Comparison of ENCODE assay signal across 22 cellular contexts in the genomic region with DNA sequence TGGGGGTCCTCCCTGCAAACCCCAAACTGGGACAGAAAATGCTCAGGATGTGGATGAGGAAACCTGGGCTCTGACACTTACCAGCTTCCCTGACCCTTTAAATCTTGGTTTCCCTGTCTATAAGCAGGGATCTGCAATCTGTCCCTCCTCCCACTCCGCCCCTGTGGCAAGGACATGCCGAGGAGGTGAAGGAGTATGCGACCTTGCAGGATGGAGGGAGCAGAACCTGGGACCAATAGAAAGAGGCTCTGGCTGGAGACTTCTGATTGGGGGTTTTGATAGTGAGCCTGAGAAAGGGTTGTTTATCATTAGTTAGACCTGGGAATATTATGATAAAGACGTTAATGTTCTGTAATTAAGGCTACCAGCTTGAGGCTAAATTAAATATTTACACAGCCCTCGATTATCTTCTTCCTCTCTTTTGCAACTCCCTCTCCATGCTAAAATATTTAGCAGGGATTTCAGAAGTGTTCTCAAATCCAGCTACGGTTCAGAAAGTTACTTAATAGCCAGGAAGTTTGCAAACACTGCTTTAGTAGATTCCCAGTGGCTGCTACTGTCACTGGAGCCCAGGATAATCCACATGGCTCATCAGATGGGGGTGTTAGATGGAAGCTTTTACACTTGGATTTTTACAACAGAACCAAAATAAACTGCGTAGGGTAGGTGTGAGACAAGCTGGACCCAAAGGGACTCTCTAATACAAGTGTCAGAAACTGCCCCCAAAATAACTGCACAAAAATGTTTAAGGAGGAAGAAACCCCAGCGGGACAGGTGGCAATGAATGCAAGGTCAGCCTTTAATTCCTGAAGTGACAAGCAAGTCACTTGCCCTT. TPM values are rescaled to one million over a fixed set of nuclear protein-coding genes. Genes with fewer than 3 reads are reported as not detected.
DNase-seq lines count a peak whose midpoint lies in the region; ATAC-seq, FAIRE-seq and TF ChIP-seq lines count a peak whose summit lies in the region.
"Had no signal": no experiment of that assay in that cellular context is flagged by ENCODE, and none has a peak within 500 bp of the region (broad histone marks: within the 10 kb centered on the region; RNA-seq: fewer than 3 reads in every experiment).

No MANE protein-coding gene starts in this region.

- no peak for FAIRE-seq in urothelium cell line (lab: Jason Lieb, UNC)
- FAIRE-seq: GM19239 had no signal

- no peaks in the 10 kb centered on the region for H3K4me1 Mint-ChIP-seq in MCF 10A (ENCODE audit: insufficient read depth, unreplicated experiment)
- H3K4me1 Mint-ChIP-seq: CD8-positive, alpha-beta memory T cell; central memory CD8-positive, alpha-beta T cell; natural killer cell had no signal

- H3K36me3 ChIP-seq in breast epithelium (no peaks in the 10 kb centered on the region), body of pancreas (replicated peaks in 1 of 2; ENCODE audit: insufficient read depth in 1 of 2, low read depth in 2 of 2) (no peaks in the 10 kb centered on the region), right lobe of liver (no peaks in the 10 kb centered on the region), upper lobe of right lung (no peaks in the 10 kb centered on the region)
- H3K36me3 ChIP-seq: SJSA1 had no signal

- H3K27ac Mint-ChIP-seq in MCF 10A (ENCODE audit: low read depth, unreplicated experiment): no peak overlapping the region
- H3K27ac Mint-ChIP-seq: natural killer cell; stimulated activated naive CD8-positive, alpha-beta T cell treated with anti-CD3 and anti-CD28 coated beads, Interleukin-15, Interleukin-2, amounts not matched to agents 100 ng/mL and 50 ng/mL, for 24 hours had no signal

- no peak overlapping the region for H3K4me3 Mint-ChIP-seq in MCF 10A (ENCODE audit: unreplicated experiment)
- H3K4me3 Mint-ChIP-seq: CD8-positive, alpha-beta memory T cell; central memory CD8-positive, alpha-beta T cell; natural killer cell; stimulated activated naive CD8-positive, alpha-beta T cell treated with anti-CD3 and anti-CD28 coated beads, Interleukin-15, Interleukin-2, amounts not matched to agents 100 ng/mL and 50 ng/mL, for 24 hours had no signal

- H3K4me3 ChIP-seq in breast epithelium (peak overlapping the region in 1 of 3 donors; percentile 43), body of pancreas (no peak overlapping the region), right lobe of liver (no peak overlapping the region), upper lobe of right lung (no peak overlapping the region)
- H3K4me3 ChIP-seq: SJSA1 had no signal

- H3K9me3 ChIP-seq in breast epithelium (no peaks in the 10 kb centered on the region), body of pancreas (no peaks in the 10 kb centered on the region), right lobe of liver (no peaks in the 10 kb centered on the region), upper lobe of right lung (no peaks in the 10 kb centered on the region)
- H3K9me3 ChIP-seq: SJSA1 had no signal

- H3K9me3 Mint-ChIP-seq in MCF 10A (ENCODE audit: unreplicated experiment): no peaks in the 10 kb centered on the region
- H3K9me3 Mint-ChIP-seq: CD8-positive, alpha-beta memory T cell; central memory CD8-positive, alpha-beta T cell; natural killer cell; stimulated activated naive CD8-positive, alpha-beta T cell treated with anti-CD3 and anti-CD28 coated beads, Interleukin-15, Interleukin-2, amounts not matched to agents 100 ng/mL and 50 ng/mL, for 24 hours had no signal

- BruUV-seq in MCF 10A (replicated peaks; lab: Mats Ljungman, UMichigan): no TSS peak

- ATAC-seq in body of pancreas: peak; percentile 51
- ATAC-seq in right lobe of liver: peak; percentile 24 to 78 (median 64)
- ATAC-seq in upper lobe of right lung: peak; percentile 60
- ATAC-seq: activated CD4-positive, CD25-positive, alpha-beta regulatory T cell treated with anti-CD3 and anti-CD28 coated beads, Interleukin-2, amount 50 U/mL, for 24 hours; natural killer cell had no signal

- H3K4me1 ChIP-seq in breast epithelium: no peaks in the 10 kb centered on the region
- H3K4me1 ChIP-seq in body of pancreas: peaks cover 9% of the 10 kb centered on the region
- peaks cover 0 to 13% (median 0%) of the 10 kb centered on the region in 4 donors for H3K4me1 ChIP-seq in right lobe of liver
- H3K4me1 ChIP-seq in upper lobe of right lung: peaks cover 36% of the 10 kb centered on the region

- no peaks in the 10 kb centered on the region for H3K36me3 Mint-ChIP-seq in MCF 10A (ENCODE audit: insufficient read depth, unreplicated experiment)
- H3K36me3 Mint-ChIP-seq: CD8-positive, alpha-beta memory T cell; natural killer cell had no signal

- H3K27me3 ChIP-seq in breast epithelium (no peaks in the 10 kb centered on the region), body of pancreas (no peaks in the 10 kb centered on the region), right lobe of liver (no peaks in the 10 kb centered on the region), upper lobe of right lung (no peaks in the 10 kb centered on the region)
- H3K27me3 ChIP-seq: SJSA1 had no signal

- DNase-seq in breast epithelium (ENCODE audit: low spot score in 2 of 2): no peak
- DNase-seq in MCF 10A (ENCODE audit: unreplicated experiment): no peak
- DNase-seq in body of pancreas: no peak
- no peak for DNase-seq in right lobe of liver
- peak; percentile 19 for DNase-seq in upper lobe of right lung
- DNase-seq in CD1c-positive myeloid dendritic cell (ENCODE audit: extremely low spot score): no peak
- no peak for DNase-seq in urothelium cell line (ENCODE audit: low spot score)
- no peak for DNase-seq in cerebellar nuclear complex (lab: John Stamatoyannopoulos, UW)
- DNase-seq: activated gamma-delta T cell; amniotic stem cell; CD8-positive, alpha-beta memory T cell; HCEC 1CT; natural killer cell; NCI-H1436; NCI-H446 treated with DMSO at 0.1 percent for 48 hours; OCI-M1 had no signal

- H3K27me3 Mint-ChIP-seq in MCF 10A (ENCODE audit: insufficient read depth, unreplicated experiment): no peaks in the 10 kb centered on the region
- H3K27me3 Mint-ChIP-seq: central memory CD8-positive, alpha-beta T cell; stimulated activated naive CD8-positive, alpha-beta T cell treated with anti-CD3 and anti-CD28 coated beads, Interleukin-15, Interleukin-2, amounts not matched to agents 100 ng/mL and 50 ng/mL, for 24 hours had no signal

- CTCF ChIA-PET in MCF 10A (lab: Yijun Ruan, JAX): interaction anchor here (0.6 to 2.3 kb wide), 2 partner anchors 105 to 1209 kb away, joined by 3 to 10 read pairs; no protein-coding TSS in a partner anchor

- intact Hi-C loops in breast epithelium (cut with DNase I; ENCODE audit: low total_unique reads): no loop called here
- intact Hi-C loops in MCF 10A (cut with micrococcal nuclease): no loop called here
- intact Hi-C loops in body of pancreas (cut with DNase I): no loop called here
- intact Hi-C loops in right lobe of liver (cut with DNase I): no loop called here
- intact Hi-C loops in upper lobe of right lung (cut with DNase I): no loop called here

- WGBS in body of pancreas, 2 donors: 22 to 26% methylated on average over 8 of the region's 8 CpGs
- 17% methylated on average over 5 of the region's 8 CpGs for WGBS in right lobe of liver (ENCODE audit: insufficient coverage, low coverage, low lambda C conversion rate, missing lambda C conversion rate)

- POLR2A ChIA-PET in MCF 10A (lab: Yijun Ruan, JAX): interaction anchor here (0.6 to 2.5 kb wide), 6 partner anchors 8 to 1255 kb away, joined by 3 to 10 read pairs (median 3); partner anchors contain the start of gene GLCE

- TF ChIP-seq POLR2A in breast epithelium (IDR thresholded peaks at IDR 0.05) (no peak), body of pancreas (IDR thresholded peaks at IDR 0.05) (no peak), right lobe of liver (IDR thresholded peaks at IDR 0.05) (no peak)

- peak overlapping the region; percentile 6 to 32 for H3K27ac ChIP-seq in breast epithelium
- H3K27ac ChIP-seq in body of pancreas: peak overlapping the region in 2 of 4 donors; percentile 25 to 44
- no peak overlapping the region for H3K27ac ChIP-seq in right lobe of liver
- peak overlapping the region; percentile 74 for H3K27ac ChIP-seq in upper lobe of right lung
- H3K27ac ChIP-seq: SJSA1 had no signal

- TF ChIP-seq CTCF in breast epithelium (IDR thresholded peaks at IDR 0.05) (no peak), MCF 10A (IDR thresholded peaks at IDR 0.05; ENCODE audit: unreplicated experiment) (no peak), body of pancreas (IDR thresholded peaks at IDR 0.05) (no peak), right lobe of liver (IDR thresholded peaks at IDR 0.05) (no peak), upper lobe of right lung (IDR thresholded peaks at IDR 0.05) (no peak)

RNA-seq across cellular contexts. Expression of gene PAQR5, which starts 9.2 kb away (rescaled TPM):
- total RNA-seq in breast epithelium (1 to 10 TPM in 2 of 3 donors, under 1 TPM in 1; 0.96 to 2.6 (median 2.0) TPM), MCF 10A (2022) (16.7 and 20.3 TPM in 2 replicates), body of pancreas (10 to 100 TPM in 1 of 2 donors, 1 to 10 TPM in 1; 6.5 to 11.5 TPM), right lobe of liver (1 to 10 TPM in 3 of 6 experiments, under 1 TPM in 3; 0.28 to 3.0 (median 0.98) TPM), upper lobe of right lung (37.9 TPM)
- total RNA-seq: CD8-positive, alpha-beta memory T cell; T-helper 2 cell treated with Interferon-gamma antibody and Interleukin-4, amounts not matched to agents 100 ng/mL and 5 ng/mL, for 36 hours had no signal

Comparison
In these comparisons a context has a peak if more than half of its experiments do, and no peak if none do; other contexts are left out.
1. H3K27ac ChIP-seq: peak in breast epithelium (2 of 2) and upper lobe of right lung (single experiment); none in right lobe of liver (0 of 3).
2. Peak in every context shown above with its lines, with median percentiles within 50 percentile points of each other: ATAC-seq.